ENCODE assay signal across 34 cellular contexts in genomic region chr5:64160196-64160595, GRCh38. TPM values are rescaled to one million over a fixed set of nuclear protein-coding genes. Genes with fewer than 3 reads are reported as not detected.
"Had no signal": no experiment of that assay in that cellular context is flagged by ENCODE, and none has a peak within 500 bp of the region (broad histone marks: within the 10 kb centered on the region; RNA-seq: fewer than 3 reads in every experiment).

No MANE protein-coding gene starts in this region.

- FAIRE-seq: astrocyte, TTC549 had no signal

- ATAC-seq: activated CD8-positive, alpha-beta T cell treated with anti-CD3 and anti-CD28 coated beads for 36 hours; activated naive CD4-positive, alpha-beta T cell treated with anti-CD3 and anti-CD28 coated beads, Interleukin-2, amount 50 U/mL, for 72 hours; activated T-cell treated with anti-CD3 and anti-CD28 coated beads, Interleukin-2, amount 50 U/mL, for 4 hours; activated T-cell treated with anti-CD3 and anti-CD28 coated beads, Interleukin-2, amount 50 U/mL, for 72 hours; activated T-helper 17 cell treated with anti-CD3 and anti-CD28 coated beads, Interleukin-2, amount 50 U/mL, for 72 hours; body of pancreas had no signal

- DNase-seq: activated B cell treated with CpG ODN at 0.5 μM for 24 hours; activated CD4-positive, alpha-beta memory T cell treated with anti-CD3 and anti-CD28 coated beads for 36 hours; activated CD4-positive, alpha-beta T cell treated with anti-CD3 and anti-CD28 coated beads for 4 hours; activated CD4-positive, alpha-beta T cell treated with anti-CD3 and anti-CD28 coated beads, Interleukin-2, amount 10 ng/mL, durations not matched to agents 24 days and 14 days; activated CD4-positive, alpha-beta T cell treated with anti-CD3 and anti-CD28 coated beads, Interleukin-2, amount 50 U/mL, for 1 hour; activated CD4-positive, alpha-beta T cell treated with anti-CD3 and anti-CD28 coated beads, Interleukin-2, amount 50 U/mL, for 4 hours; activated CD4-positive, CD25-positive, alpha-beta regulatory T cell treated with anti-CD3 and anti-CD28 coated beads, Interleukin-2, amount 50 U/mL, for 72 hours; activated CD8-positive, alpha-beta memory T cell treated with anti-CD3 and anti-CD28 coated beads, Interleukin-2, amount 50 U/mL, for 4 hours; activated CD8-positive, alpha-beta T cell treated with anti-CD3 and anti-CD28 coated beads for 36 hours; activated effector memory CD4-positive, alpha-beta T cell treated with anti-CD3 and anti-CD28 coated beads, Interleukin-2, amount 50 U/mL, for 16 hours; activated gamma-delta T cell treated with Interleukin-2 at 50 U/mL for 16 hours; activated naive CD4-positive, alpha-beta T cell; activated naive CD4-positive, alpha-beta T cell treated with anti-CD3 and anti-CD28 coated beads for 36 hours; activated naive CD4-positive, alpha-beta T cell treated with anti-CD3 and anti-CD28 coated beads, Interleukin-2, amount 50 U/mL, for 16 hours; activated naive CD8-positive, alpha-beta T cell treated with anti-CD3 and anti-CD28 coated beads for 36 hours; activated T-cell treated with anti-CD3 and anti-CD28 coated beads for 4 hours; activated T-cell treated with anti-CD3 and anti-CD28 coated beads, Interleukin-2, amount 50 U/mL, for 1 hour; activated T-cell treated with anti-CD3 and anti-CD28 coated beads, Interleukin-2, amount 50 U/mL, for 4 hours; activated T-cell treated with anti-CD3 and anti-CD28 coated beads, Interleukin-2, amount 50 U/mL, for 72 hours; adrenal gland; amniotic stem cell; aorta; body of pancreas; brain microvascular endothelial cell; central memory CD4-positive, alpha-beta T cell; T-helper 1 cell; T-helper 2 cell; T-helper 9 cell had no signal

RNA-seq across cellular contexts. Expression of gene RNF180, which starts 5.4 kb away (rescaled TPM):
- total RNA-seq: activated B cell treated with CpG ODN at 0.5 μM for 24 hours; activated CD4-positive, alpha-beta memory T cell treated with anti-CD3 and anti-CD28 coated beads for 36 hours; activated CD4-positive, alpha-beta T cell treated with anti-CD3 and anti-CD28 coated beads, Interleukin-2, amount 10 ng/mL, durations not matched to agents 24 days and 14 days; activated CD8-positive, alpha-beta memory T cell treated with anti-CD3 and anti-CD28 coated beads for 36 hours; activated CD8-positive, alpha-beta T cell treated with anti-CD3 and anti-CD28 coated beads for 36 hours; activated naive CD4-positive, alpha-beta T cell treated with anti-CD3 and anti-CD28 coated beads for 36 hours; activated naive CD4-positive, alpha-beta T cell treated with anti-CD3 and anti-CD28 coated beads, Interleukin-2, amount 50 U/mL, for 72 hours; activated naive CD8-positive, alpha-beta T cell treated with anti-CD3 and anti-CD28 coated beads for 36 hours; activated T-cell treated with anti-CD3 and anti-CD28 coated beads, Interleukin-2, amount 50 U/mL, for 4 hours; activated T-cell treated with anti-CD3 and anti-CD28 coated beads, Interleukin-2, amount 50 U/mL, for 72 hours; activated T-helper 1 cell treated with anti-CD3 and anti-CD28 coated beads, Interleukin-12 subunit alpha, Interleukin-12 subunit beta, Interleukin-2, Interleukin-4 antibody, amounts not matched to agents 30 ng/mL and 10 ng/mL and 1 ng/mL, durations not matched to agents 14 hours and 24 hours and 36 hours; activated T-helper 17 cell treated with anti-CD3 and anti-CD28 coated beads, Interleukin-2, amount 50 U/mL, for 72 hours had no signal
